ENCODE assay signal across 28 cellular contexts in genomic region chr9:7854763-7855162, GRCh38.
"Had no signal": no experiment of that assay in that cellular context is flagged by ENCODE, and none has a peak within 500 bp of the region (broad histone marks: within the 10 kb centered on the region; RNA-seq: fewer than 3 reads in every experiment).

No MANE protein-coding gene starts in this region.

- H3K36me3 ChIP-seq: stomach, suprapubic skin, thoracic aorta, thyroid gland, tibial artery, tibial nerve, transverse colon, upper lobe of left lung, upper lobe of right lung, uterus, vagina had no signal

- H3K4me3 Mint-ChIP-seq: stimulated activated effector memory CD8-positive, alpha-beta T cell treated with anti-CD3 and anti-CD28 coated beads, Interleukin-12 subunit alpha, Interleukin-12 subunit beta, amount 100 ng/mL, for 72 hours; stimulated activated memory B cell treated with anti-CD40 and anti-IgM and Interleukin-4, amounts not matched to agents 10 μg/mL and 1 μg/mL and 100 μg/mL, for 72 hours; stimulated activated naive B cell treated with anti-CD40 and anti-IgM and Interleukin-4, amounts not matched to agents 10 μg/mL and 1 μg/mL and 100 μg/mL, for 72 hours; stimulated activated naive CD8-positive, alpha-beta T cell treated with anti-CD3 and anti-CD28 coated beads, Interleukin-15, amount 100 ng/mL, for 72 hours; stimulated activated naive CD8-positive, alpha-beta T cell treated with anti-CD3 and anti-CD28 coated beads, Interleukin-15, Interleukin-2, amounts not matched to agents 100 ng/mL and 50 ng/mL, for 24 hours; type B pancreatic cell had no signal

- DNase-seq: stimulated activated CD4-positive, alpha-beta T cell treated with anti-CD3 and anti-CD28 coated beads, Interleukin-2, amount 100 ng/mL, for 48 hours; stimulated activated CD4-positive, alpha-beta T cell treated with anti-CD3 and anti-CD28 coated beads, Interleukin-4, amount 100 ng/mL, for 1 hour; stimulated activated CD4-positive, alpha-beta T cell treated with anti-CD3 and anti-CD28 coated beads, Interleukin-4, amount 100 ng/mL, for 24 hours; stimulated activated CD4-positive, alpha-beta T cell treated with anti-CD3 and anti-CD28 coated beads, Interleukin-4, amount 100 ng/mL, for 4 hours; stimulated activated CD8-positive, alpha-beta memory T cell treated with anti-CD3 and anti-CD28 coated beads, Interleukin-4, amount 100 ng/mL, for 48 hours; stimulated activated naive B cell treated with anti-CD40 and anti-IgM and Interleukin-4, amounts not matched to agents 10 μg/mL and 1 μg/mL and 100 μg/mL, for 72 hours; stimulated activated naive CD4-positive, alpha-beta T cell; stimulated activated naive CD4-positive, alpha-beta T cell treated with Interleukin-2 at 50 U/mL for 16 hours; stimulated activated naive CD8-positive, alpha-beta T cell treated with anti-CD3 and anti-CD28 coated beads, Interleukin-15, amount 100 ng/mL, for 72 hours; stimulated activated naive CD8-positive, alpha-beta T cell treated with anti-CD3 and anti-CD28 coated beads, Interleukin-15, Interleukin-2, amounts not matched to agents 100 U/mL and 50 U/mL, for 24 hours; stomach; substantia nigra; testis; thyroid gland; tibial artery; transverse colon; trophoblast cell; upper lobe of left lung; upper lobe of right lung; uterus had no signal

- H3K9me3 ChIP-seq: stomach, suprapubic skin, testis, thoracic aorta, thyroid gland, tibial artery, tibial nerve, transverse colon, upper lobe of left lung, upper lobe of right lung, uterus, vagina had no signal

- H3K4me1 ChIP-seq: stomach, suprapubic skin, testis, thyroid gland, tibial artery, tibial nerve, transverse colon, upper lobe of left lung, upper lobe of right lung, uterus, vagina had no signal

- ATAC-seq: stimulated activated effector memory CD8-positive, alpha-beta T cell treated with anti-CD3 and anti-CD28 coated beads, Interleukin-12 subunit alpha, Interleukin-12 subunit beta, amount 100 ng/mL, for 72 hours; stimulated activated memory B cell treated with anti-CD40 and anti-IgM and Interleukin-4, amounts not matched to agents 10 μg/mL and 1 μg/mL and 100 μg/mL, for 72 hours; stimulated activated naive B cell treated with anti-CD40 and anti-IgM and Interleukin-4, amounts not matched to agents 10 μg/mL and 1 μg/mL and 100 μg/mL, for 72 hours; stimulated activated naive CD8-positive, alpha-beta T cell treated with anti-CD3 and anti-CD28 coated beads, Interleukin-15, amount 100 ng/mL, for 72 hours; stimulated activated naive CD8-positive, alpha-beta T cell treated with anti-CD3 and anti-CD28 coated beads, Interleukin-15, Interleukin-2, amounts not matched to agents 100 U/mL and 50 U/mL, for 24 hours; upper lobe of right lung had no signal

- H3K27ac Mint-ChIP-seq: stimulated activated effector memory CD8-positive, alpha-beta T cell treated with anti-CD3 and anti-CD28 coated beads, Interleukin-12 subunit alpha, Interleukin-12 subunit beta, amount 100 ng/mL, for 72 hours; stimulated activated memory B cell treated with anti-CD40 and anti-IgM and Interleukin-4, amounts not matched to agents 10 μg/mL and 1 μg/mL and 100 μg/mL, for 72 hours; stimulated activated naive B cell treated with anti-CD40 and anti-IgM and Interleukin-4, amounts not matched to agents 10 μg/mL and 1 μg/mL and 100 μg/mL, for 72 hours; stimulated activated naive CD8-positive, alpha-beta T cell treated with anti-CD3 and anti-CD28 coated beads, Interleukin-15, amount 100 ng/mL, for 72 hours; stimulated activated naive CD8-positive, alpha-beta T cell treated with anti-CD3 and anti-CD28 coated beads, Interleukin-15, Interleukin-2, amounts not matched to agents 100 ng/mL and 50 ng/mL, for 24 hours; type B pancreatic cell had no signal

- H3K27me3 Mint-ChIP-seq: stimulated activated memory B cell treated with anti-CD40 and anti-IgM and Interleukin-4, amounts not matched to agents 10 μg/mL and 1 μg/mL and 100 μg/mL, for 72 hours; stimulated activated naive B cell treated with anti-CD40 and anti-IgM and Interleukin-4, amounts not matched to agents 10 μg/mL and 1 μg/mL and 100 μg/mL, for 72 hours; stimulated activated naive CD8-positive, alpha-beta T cell treated with anti-CD3 and anti-CD28 coated beads, Interleukin-15, amount 100 ng/mL, for 72 hours; stimulated activated naive CD8-positive, alpha-beta T cell treated with anti-CD3 and anti-CD28 coated beads, Interleukin-15, Interleukin-2, amounts not matched to agents 100 ng/mL and 50 ng/mL, for 24 hours had no signal

- H3K27ac ChIP-seq: stomach, suprapubic skin, testis, thoracic aorta, thyroid gland, tibial artery, tibial nerve, transverse colon, upper lobe of left lung, upper lobe of right lung, uterus, vagina had no signal

- H3K36me3 Mint-ChIP-seq: stimulated activated effector memory CD8-positive, alpha-beta T cell treated with anti-CD3 and anti-CD28 coated beads, Interleukin-12 subunit alpha, Interleukin-12 subunit beta, amount 100 ng/mL, for 72 hours; stimulated activated memory B cell treated with anti-CD40 and anti-IgM and Interleukin-4, amounts not matched to agents 10 μg/mL and 1 μg/mL and 100 μg/mL, for 72 hours; stimulated activated naive B cell treated with anti-CD40 and anti-IgM and Interleukin-4, amounts not matched to agents 10 μg/mL and 1 μg/mL and 100 μg/mL, for 72 hours; type B pancreatic cell had no signal

- H3K4me3 ChIP-seq: stomach, suprapubic skin, testis, thoracic aorta, thyroid gland, tibial artery, tibial nerve, transverse colon, upper lobe of left lung, upper lobe of right lung, uterus, vagina had no signal

- H3K4me1 Mint-ChIP-seq: stimulated activated effector memory CD8-positive, alpha-beta T cell treated with anti-CD3 and anti-CD28 coated beads, Interleukin-12 subunit alpha, Interleukin-12 subunit beta, amount 100 ng/mL, for 72 hours; stimulated activated memory B cell treated with anti-CD40 and anti-IgM and Interleukin-4, amounts not matched to agents 10 μg/mL and 1 μg/mL and 100 μg/mL, for 72 hours; stimulated activated naive B cell treated with anti-CD40 and anti-IgM and Interleukin-4, amounts not matched to agents 10 μg/mL and 1 μg/mL and 100 μg/mL, for 72 hours; stimulated activated naive CD8-positive, alpha-beta T cell treated with anti-CD3 and anti-CD28 coated beads, Interleukin-15, amount 100 ng/mL, for 72 hours had no signal

- H3K9me3 Mint-ChIP-seq: stimulated activated effector memory CD8-positive, alpha-beta T cell treated with anti-CD3 and anti-CD28 coated beads, Interleukin-12 subunit alpha, Interleukin-12 subunit beta, amount 100 ng/mL, for 72 hours; stimulated activated naive B cell treated with anti-CD40 and anti-IgM and Interleukin-4, amounts not matched to agents 10 μg/mL and 1 μg/mL and 100 μg/mL, for 72 hours; stimulated activated naive CD8-positive, alpha-beta T cell treated with anti-CD3 and anti-CD28 coated beads, Interleukin-15, Interleukin-2, amounts not matched to agents 100 ng/mL and 50 ng/mL, for 24 hours; type B pancreatic cell had no signal

- H3K27me3 ChIP-seq: stomach, suprapubic skin, testis, thyroid gland, tibial artery, tibial nerve, transverse colon, upper lobe of left lung, upper lobe of right lung, uterus, vagina had no signal
